Comparison of ENCODE assay signal across 1 cellular context in genomic region chr2:164810843-164811242, GRCh38.
TF ChIP-seq lines count a peak whose summit lies in the region.

No MANE protein-coding gene starts in this region.

TF ChIP-seq in HepG2, 621 proteins besides CTCF, POLR2A, EP300 and RAD21 (continued from another document and continues in another):
- peak; percentile 63; the same call in 1 of the 2 replicates for TF ChIP-seq ZBTB34 (CRISPR knock-in tag; IDR thresholded peaks at IDR 0.05)
- TF ChIP-seq BCL3 (CRISPR knock-in tag; IDR thresholded peaks at IDR 0.05) = no peak
- peak; percentile 91 for TF ChIP-seq HOXD1 (CRISPR knock-in tag; IDR thresholded peaks at IDR 0.05)
- TF ChIP-seq ZNF414 (CRISPR knock-in tag; IDR thresholded peaks at IDR 0.05) = 0 out of 2 replicates have a peak, but pooled peaks have one; percentile 66
- peak; percentile 94 for TF ChIP-seq RERE (CRISPR knock-in tag; IDR thresholded peaks at IDR 0.05; ENCODE audit: low read depth)
- no peak for TF ChIP-seq ZNF574 (CRISPR knock-in tag; IDR thresholded peaks at IDR 0.05)
- TF ChIP-seq ZFP36L1 (CRISPR knock-in tag; IDR thresholded peaks at IDR 0.05) = no peak
- TF ChIP-seq PTBP1 (IDR thresholded peaks at IDR 0.05; ENCODE audit: low read depth, low read length, poor library complexity, severe bottlenecking) = no peak
- no peak for TF ChIP-seq DMTF1 (CRISPR knock-in tag; IDR thresholded peaks at IDR 0.05)
- TF ChIP-seq PHF20 (CRISPR knock-in tag; IDR thresholded peaks at IDR 0.05) = no peak
- TF ChIP-seq POGZ (CRISPR knock-in tag; IDR thresholded peaks at IDR 0.05) = peak; percentile 97
- no peak for TF ChIP-seq KDM2A (CRISPR knock-in tag; IDR thresholded peaks at IDR 0.05; ENCODE audit: borderline replicate concordance, low read depth)
- 0 out of 2 replicates have a peak, but pooled peaks have one; percentile 21 for TF ChIP-seq ELF1 (CRISPR knock-in tag; IDR thresholded peaks at IDR 0.05)
- TF ChIP-seq MED13 (CRISPR knock-in tag; IDR thresholded peaks at IDR 0.05) = peak; percentile 98
- TF ChIP-seq ZNF570 (CRISPR knock-in tag; IDR thresholded peaks at IDR 0.05; ENCODE audit: borderline replicate concordance) = no peak
- TF ChIP-seq RNF219 (CRISPR knock-in tag; IDR thresholded peaks at IDR 0.05) = peak; percentile 34; the same call in 1 of the 2 replicates
- no peak for TF ChIP-seq ZNF781 (CRISPR knock-in tag; IDR thresholded peaks at IDR 0.05; ENCODE audit: borderline replicate concordance, not compliant biosample characterization)
- TF ChIP-seq GATAD1 (CRISPR knock-in tag; IDR thresholded peaks at IDR 0.05) = peak; percentile 54
- TF ChIP-seq NRL (CRISPR knock-in tag; IDR thresholded peaks at IDR 0.05; ENCODE audit: borderline replicate concordance) = no peak
- TF ChIP-seq ZBTB8A (CRISPR knock-in tag; IDR thresholded peaks at IDR 0.05; ENCODE audit: borderline replicate concordance, low read depth) = no peak
- TF ChIP-seq HMGXB3 (CRISPR knock-in tag; IDR thresholded peaks at IDR 0.05; ENCODE audit: borderline replicate concordance) = 0 out of 2 replicates have a peak, but pooled peaks have one; percentile 61
- TF ChIP-seq FOXA3 (CRISPR knock-in tag; IDR thresholded peaks at IDR 0.05) = peak; percentile 97
- peak; percentile 61; the same call in 1 of the 2 replicates for TF ChIP-seq NR2C2 (CRISPR knock-in tag; IDR thresholded peaks at IDR 0.05; ENCODE audit: borderline replicate concordance)
- no peak for TF ChIP-seq PBX3 (CRISPR knock-in tag; IDR thresholded peaks at IDR 0.05; ENCODE audit: borderline replicate concordance)
- no peak for TF ChIP-seq ZNF382 (CRISPR knock-in tag; IDR thresholded peaks at IDR 0.05; ENCODE audit: borderline replicate concordance)
- TF ChIP-seq ZNF530 (CRISPR knock-in tag; IDR thresholded peaks at IDR 0.05; ENCODE audit: low read depth) = no peak
- no peak for TF ChIP-seq ZNF691 (CRISPR knock-in tag; IDR thresholded peaks at IDR 0.05; ENCODE audit: borderline replicate concordance, low read depth)
- TF ChIP-seq TP53 (CRISPR knock-in tag; conservative IDR thresholded peaks at IDR 0.05) = no peak
- no peak for TF ChIP-seq SRF (IDR thresholded peaks at IDR 0.05; ENCODE audit: low read depth, low read length)
- peak; percentile 78; the same call in 1 of the 2 replicates for TF ChIP-seq KDM4B (CRISPR knock-in tag; IDR thresholded peaks at IDR 0.05)
- TF ChIP-seq PPARG (CRISPR knock-in tag; conservative IDR thresholded peaks at IDR 0.05) = peak; percentile 87
- TF ChIP-seq AKAP8 (CRISPR knock-in tag; IDR thresholded peaks at IDR 0.05) = no peak
- no peak for TF ChIP-seq ZNF263 (CRISPR knock-in tag; IDR thresholded peaks at IDR 0.05)
